ENCODE assay signal across 8 cellular contexts in the genomic region with DNA sequence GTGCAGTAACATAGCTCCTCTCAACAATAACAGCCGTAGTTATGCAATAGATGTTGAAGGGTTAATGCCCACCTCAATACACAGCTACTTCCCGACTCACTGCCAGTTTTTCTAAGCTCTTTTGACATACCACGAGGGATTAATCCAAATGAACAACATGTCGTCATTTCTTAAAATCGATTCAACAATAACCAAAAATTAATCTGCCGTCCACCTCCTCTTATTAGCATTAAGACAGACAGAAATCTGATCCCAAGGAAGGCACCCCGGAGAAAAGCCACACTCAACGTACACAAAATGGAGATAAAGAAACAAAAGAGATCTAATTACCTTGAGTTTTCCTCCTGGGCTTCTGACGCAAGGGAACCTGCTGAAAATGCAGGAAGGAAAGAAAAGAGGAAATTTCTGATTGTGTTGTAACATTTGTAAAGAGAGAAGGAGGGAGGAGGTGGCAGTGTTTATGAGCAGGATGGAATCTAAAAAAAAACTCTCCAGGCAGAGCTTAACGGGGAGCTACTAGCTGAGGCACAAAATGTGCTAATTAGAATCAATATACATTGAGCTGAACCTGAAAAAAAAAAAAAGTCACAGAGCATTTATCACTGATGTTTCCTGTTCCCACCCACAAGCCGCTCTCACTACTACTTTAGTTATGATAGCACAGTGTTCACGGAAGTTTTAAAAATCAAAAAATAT.
A peak's percentile ranks its signal among the peaks of the same experiment; 100 is the strongest.
DNase-seq lines count a peak whose midpoint lies in the region; ATAC-seq and TF ChIP-seq lines count a peak whose summit lies in the region.

No MANE protein-coding gene starts in this region.

- H3K36me3 ChIP-seq in HUES64 (ENCODE audit: insufficient read depth, low read length), result no peaks in the 10 kb centered on the region
- H3K36me3 ChIP-seq in naive thymus-derived CD4-positive, alpha-beta T cell (ENCODE audit: control insufficient read depth in 2 of 3, insufficient read depth in 3 of 3, low read length in 3 of 3), result peaks cover 0 to 7% (median 0%) of the 10 kb centered on the region in 3 experiments

- H3K4me3 ChIP-seq in GM12865 (ENCODE audit: low read depth, low read length) (peak overlapping the region; percentile 39), HUES64 (ENCODE audit: low read length) (peak overlapping the region; percentile 33)
- H3K4me3 ChIP-seq in naive thymus-derived CD4-positive, alpha-beta T cell (ENCODE audit: low read length), result peak overlapping the region; percentile 62

- ATAC-seq in GM21526 (IDR thresholded peaks at IDR 0.05; ENCODE audit: low FRiP score, unreplicated experiment), result peak; percentile 52
- ATAC-seq in activated naive CD4-positive, alpha-beta T cell treated with anti-CD3 and anti-CD28 coated beads, Interleukin-2, amount 50 U/mL, for 72 hours, result peak; percentile 48 to 65
- ATAC-seq in naive thymus-derived CD4-positive, alpha-beta T cell, result peak; percentile 64

- DNase-seq in GM12865 (ENCODE audit: low read depth), result peak; percentile 71
- no peak for DNase-seq in activated naive CD4-positive, alpha-beta T cell treated with anti-CD3 and anti-CD28 coated beads, Interleukin-2, amount 50 U/mL, for 72 hours (ENCODE audit: low spot score in 2 of 2)
- peak in 6 of 9 donors; percentile 45 to 67 (median 56) for DNase-seq in naive thymus-derived CD4-positive, alpha-beta T cell
- no peak for DNase-seq in NCI-H774 (lab: John Stamatoyannopoulos, UW)
- no peak for DNase-seq in HuH-7 (ENCODE audit: low spot score)
- no peak for DNase-seq in ecto neural progenitor cell (ENCODE audit: low spot score)

- TF ChIP-seq CTCF in GM12865 (IDR thresholded peaks at IDR 0.05; ENCODE audit: insufficient read depth, low read depth, low read length, missing control alignments), result no peak

- peak overlapping the region; percentile 59 for H3K27ac ChIP-seq in HUES64 (ENCODE audit: low read depth, low read length)
- peak overlapping the region; percentile 81 for H3K27ac ChIP-seq in naive thymus-derived CD4-positive, alpha-beta T cell (ENCODE audit: low read depth, low read length)

- peak overlapping the region; percentile 84 to 100 (median 96) for H3K4me3 Mint-ChIP-seq in naive thymus-derived CD4-positive, alpha-beta T cell

- peaks cover 50% of the 10 kb centered on the region for H3K4me1 ChIP-seq in HUES64 (ENCODE audit: insufficient read depth, low read length)
- peaks cover 52 to 59% of the 10 kb centered on the region in 2 donors for H3K4me1 ChIP-seq in naive thymus-derived CD4-positive, alpha-beta T cell (ENCODE audit: control insufficient read depth in 2 of 2, insufficient read depth in 2 of 2, low read length in 2 of 2)

- H3K36me3 Mint-ChIP-seq in activated naive CD4-positive, alpha-beta T cell treated with anti-CD3 and anti-CD28 coated beads, Interleukin-2, amount 50 U/mL, for 72 hours, result peaks cover 33% of the 10 kb centered on the region in 2 donors
- peaks cover 25 to 46% (median 38%) of the 10 kb centered on the region in 5 donors for H3K36me3 Mint-ChIP-seq in naive thymus-derived CD4-positive, alpha-beta T cell

- CTCF ChIA-PET in naive thymus-derived CD4-positive, alpha-beta T cell (lab: Charles Lee), result interaction anchor here (0.9 to 5.2 kb wide), 12 partner anchors 9 to 92 kb away, joined by 3 to 39 read pairs (median 4); no protein-coding TSS in a partner anchor

- H3K27me3 Mint-ChIP-seq in naive thymus-derived CD4-positive, alpha-beta T cell, result peaks cover 0 to 14% (median 0%) of the 10 kb centered on the region in 5 donors

- H3K4me1 Mint-ChIP-seq in naive thymus-derived CD4-positive, alpha-beta T cell, result peaks cover 59 to 81% (median 77%) of the 10 kb centered on the region in 7 donors

- no peaks in the 10 kb centered on the region for H3K27me3 ChIP-seq in HUES64 (ENCODE audit: insufficient read depth, low read length)
- no peaks in the 10 kb centered on the region for H3K27me3 ChIP-seq in naive thymus-derived CD4-positive, alpha-beta T cell (ENCODE audit: control insufficient read depth in 2 of 2, insufficient read depth in 2 of 2, low read length in 2 of 2)

- H3K9me3 Mint-ChIP-seq in activated naive CD4-positive, alpha-beta T cell treated with anti-CD3 and anti-CD28 coated beads, Interleukin-2, amount 50 U/mL, for 72 hours, result peaks cover 10 to 20% of the 10 kb centered on the region in 2 donors
- peaks cover 0 to 10% (median 0%) of the 10 kb centered on the region in 11 donors for H3K9me3 Mint-ChIP-seq in naive thymus-derived CD4-positive, alpha-beta T cell

- intact Hi-C loops in naive thymus-derived CD4-positive, alpha-beta T cell (cut with micrococcal nuclease), result loop anchor here (1.0 to 10.0 kb wide), 10 partner anchors 8 to 1942 kb away; a partner anchor contains a TSS

- WGBS in HUES64, result 31% methylated on average over 9 of the region's 12 CpGs

- POLR2A ChIA-PET in naive thymus-derived CD4-positive, alpha-beta T cell (lab: Charles Lee), result interaction anchor here (0.5 to 5.8 kb wide), 20 partner anchors 8 to 534 kb away, joined by 3 to 49 read pairs (median 6); no protein-coding TSS in a partner anchor

- no peaks in the 10 kb centered on the region for H3K9me3 ChIP-seq in HUES64 (ENCODE audit: insufficient read depth, low read depth, low read length)
- H3K9me3 ChIP-seq in naive thymus-derived CD4-positive, alpha-beta T cell (ENCODE audit: control insufficient read depth in 2 of 3, low read length in 3 of 3), result no peaks in the 10 kb centered on the region

- peak overlapping the region; percentile 59 for H3K9ac ChIP-seq in HUES64 (ENCODE audit: low read depth, low read length)

- peak overlapping the region; percentile 34 to 90 for H3K27ac Mint-ChIP-seq in activated naive CD4-positive, alpha-beta T cell treated with anti-CD3 and anti-CD28 coated beads, Interleukin-2, amount 50 U/mL, for 72 hours
- H3K27ac Mint-ChIP-seq in naive thymus-derived CD4-positive, alpha-beta T cell, result peak overlapping the region; percentile 90 to 97 (median 96)

Comparison
In these comparisons a context has a peak if more than half of its experiments do, and no peak if none do; other contexts are left out.
1. DNase-seq: peak in GM12865 (single experiment) and naive thymus-derived CD4-positive, alpha-beta T cell (6 of 9); none in activated naive CD4-positive, alpha-beta T cell treated with anti-CD3 and anti-CD28 coated beads, Interleukin-2, amount 50 U/mL, for 72 hours (0 of 2), NCI-H774 (single experiment), HuH-7 (single experiment) and ecto neural progenitor cell (single experiment).
2. Peak in every context shown above with its lines, with median percentiles within 50 percentile points of each other: H3K4me3 ChIP-seq and ATAC-seq.